16 cellular contexts compared by ENCODE assay signal in genomic region chr9:31146485-31147166, GRCh38.
A peak's percentile ranks its signal among the peaks of the same experiment; 100 is the strongest.
DNase-seq lines count a peak whose midpoint lies in the region; ATAC-seq and TF ChIP-seq lines count a peak whose summit lies in the region.
"Had no signal": no experiment of that assay in that cellular context is flagged by ENCODE, and none has a peak within 500 bp of the region (broad histone marks: within the 10 kb centered on the region; RNA-seq: fewer than 3 reads in every experiment).

No MANE protein-coding gene starts in this region.

- ATAC-seq in GM18868 (IDR thresholded peaks at IDR 0.05; ENCODE audit: unreplicated experiment) (peak; percentile 91), GM21619 (IDR thresholded peaks at IDR 0.05; ENCODE audit: unreplicated experiment) (peak; percentile 95), HG03095 (IDR thresholded peaks at IDR 0.05; ENCODE audit: unreplicated experiment) (peak; percentile 90)
- ATAC-seq: activated naive CD4-positive, alpha-beta T cell treated with anti-CD3 and anti-CD28 coated beads, Interleukin-2, amount 50 U/mL, for 72 hours; left colon had no signal

- TF ChIP-seq CTCF in OCI-LY1 (IDR thresholded peaks at IDR 0.05; ENCODE audit: low read length) (no peak), ascending aorta (IDR thresholded peaks at IDR 0.05) (no peak), vagina (IDR thresholded peaks at IDR 0.05) (no peak)

- H3K4me2 ChIP-seq in OCI-LY1 (ENCODE audit: low read length), result no peak overlapping the region

- H3K4me3 ChIP-seq in OCI-LY1 (ENCODE audit: low read depth, low read length, poor library complexity, severe bottlenecking) (no peak overlapping the region), ascending aorta (no peak overlapping the region), vagina (no peak overlapping the region)
- H3K4me3 ChIP-seq: SJCRH30, stomach had no signal

- no peaks in the 10 kb centered on the region for H3K9me3 ChIP-seq in OCI-LY1 (ENCODE audit: low read length)
- H3K9me3 ChIP-seq in ascending aorta, result no peaks in the 10 kb centered on the region
- no peaks in the 10 kb centered on the region for H3K9me3 ChIP-seq in vagina
- H3K9me3 ChIP-seq: SJCRH30, stomach had no signal

- 0 out of 2 replicates have a peak overlapping the region, but pooled peaks have one; percentile 35 for H2AFZ ChIP-seq in OCI-LY1 (ENCODE audit: low read length)

- no peaks in the 10 kb centered on the region for H3K9me2 ChIP-seq in OCI-LY1 (ENCODE audit: low read depth, low read length)

- no peaks in the 10 kb centered on the region for H3K27me3 ChIP-seq in OCI-LY1 (ENCODE audit: insufficient read depth, low read length)
- no peaks in the 10 kb centered on the region for H3K27me3 ChIP-seq in ascending aorta
- H3K27me3 ChIP-seq in vagina, result no peaks in the 10 kb centered on the region
- H3K27me3 ChIP-seq: SJCRH30, stomach had no signal

- no peak overlapping the region for H3K27ac ChIP-seq in OCI-LY1 (ENCODE audit: low read depth, low read length, poor library complexity, severe bottlenecking)
- no peak overlapping the region for H3K27ac ChIP-seq in ascending aorta
- H3K27ac ChIP-seq in vagina, result no peak overlapping the region
- H3K27ac ChIP-seq: SJCRH30, stomach had no signal

- intact Hi-C loops in ascending aorta (cut with DNase I), result no loop called here
- intact Hi-C loops in vagina (cut with DNase I), result no loop called here

- H3K36me3 ChIP-seq in OCI-LY1 (ENCODE audit: insufficient read depth, low read length) (no peaks in the 10 kb centered on the region), ascending aorta (no peaks in the 10 kb centered on the region), vagina (no peaks in the 10 kb centered on the region)
- H3K36me3 ChIP-seq: SJCRH30, stomach had no signal

- H3K79me2 ChIP-seq in OCI-LY1 (ENCODE audit: insufficient read depth, low read length), result no peaks in the 10 kb centered on the region

- H4K20me1 ChIP-seq in OCI-LY1 (ENCODE audit: insufficient read depth, low read length), result no peaks in the 10 kb centered on the region

- no peak overlapping the region for H3K9ac ChIP-seq in OCI-LY1 (ENCODE audit: low read length)

- no peaks in the 10 kb centered on the region for H3K4me1 ChIP-seq in OCI-LY1 (ENCODE audit: insufficient read depth, low read length, severe bottlenecking)
- H3K4me1 ChIP-seq in ascending aorta, result no peaks in the 10 kb centered on the region
- H3K4me1 ChIP-seq in vagina, result no peaks in the 10 kb centered on the region
- H3K4me1 ChIP-seq: SJCRH30, stomach had no signal

- no peak for TF ChIP-seq POLR2A in vagina (IDR thresholded peaks at IDR 0.05)

- DNase-seq in activated T-cell treated with anti-CD3 and anti-CD28 coated beads for 4 hours (no peak), ascending aorta (ENCODE audit: low spot score in 2 of 2) (no peak), NCI-H2081 treated with DMSO at 0.1 percent for 48 hours (lab: John Stamatoyannopoulos, UW) (no peak), vagina (ENCODE audit: extremely low spot score in 2 of 2) (no peak)
- DNase-seq: activated CD8-positive, alpha-beta memory T cell treated with anti-CD3 and anti-CD28 coated beads for 24 hours; erythroblast; KG1; left colon; naive B cell; SJCRH30; stomach had no signal

- no peaks in the 10 kb centered on the region for H3F3A ChIP-seq in OCI-LY1 (ENCODE audit: insufficient read depth, low read length)
